11 cellular contexts compared by ENCODE assay signal in the genomic region with DNA sequence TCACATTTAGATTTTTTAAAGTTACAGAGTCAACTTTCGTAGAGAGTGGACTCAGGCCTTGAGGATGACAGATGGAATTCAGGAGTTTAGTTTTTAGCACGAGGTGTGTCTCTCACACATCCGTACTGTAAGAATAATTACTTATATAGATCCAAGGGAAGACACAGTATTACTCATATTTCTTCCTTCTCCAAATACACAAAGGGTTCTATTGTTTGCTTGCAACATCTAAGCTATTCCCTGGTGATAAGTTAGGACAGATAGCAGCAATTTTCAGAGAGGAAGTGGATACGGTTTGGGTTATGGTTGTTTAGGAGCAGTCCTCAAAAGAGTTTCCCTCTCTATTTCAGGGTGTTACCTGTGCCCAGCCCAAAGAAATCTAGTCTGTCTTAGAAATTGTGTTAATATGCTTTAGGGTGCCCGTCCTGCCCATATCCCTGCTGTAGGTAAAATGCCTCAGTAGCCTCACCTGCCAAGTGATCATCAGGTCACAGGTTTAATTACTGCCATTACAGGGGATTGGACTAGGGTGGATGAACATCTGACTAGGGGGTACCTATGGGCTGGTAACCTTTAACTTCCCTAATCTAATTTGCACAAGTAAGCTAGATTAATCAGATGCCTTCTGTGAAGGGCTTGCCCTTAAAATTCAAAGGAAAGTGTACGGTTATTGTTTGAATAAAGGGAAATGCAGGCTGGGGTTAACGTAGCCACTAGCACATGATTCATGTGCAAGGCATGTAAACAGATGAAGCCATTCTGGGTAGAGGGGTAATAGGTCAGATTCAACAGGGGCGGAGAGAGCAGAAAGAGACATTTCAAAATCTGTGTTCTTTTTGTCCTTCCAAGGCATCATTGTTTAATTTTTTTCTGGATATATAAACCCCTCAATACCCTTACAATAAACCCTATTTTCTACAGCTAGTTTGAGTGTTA. TPM values are rescaled to one million over a fixed set of nuclear protein-coding genes. Genes with fewer than 3 reads are reported as not detected.
A peak's percentile ranks its signal among the peaks of the same experiment; 100 is the strongest.
DNase-seq lines count a peak whose midpoint lies in the region; ATAC-seq and TF ChIP-seq lines count a peak whose summit lies in the region.
"Had no signal": no experiment of that assay in that cellular context is flagged by ENCODE, and none has a peak within 500 bp of the region (broad histone marks: within the 10 kb centered on the region; RNA-seq: fewer than 3 reads in every experiment).

No MANE protein-coding gene starts in this region.

- peak overlapping the region; percentile 38 for H3K4me3 ChIP-seq in AG04450 (ENCODE audit: low read depth, low read length)

- ATAC-seq in left lobe of liver, result peak; percentile 74
- no peak for ATAC-seq in activated CD4-positive, alpha-beta T cell treated with anti-CD3 and anti-CD28 coated beads for 36 hours

- POLR2A ChIA-PET in AG04450 (lab: Yijun Ruan, JAX), result interaction anchor here (0.9 to 1.6 kb wide), 4 partner anchors 8 to 10 kb away, joined by 3 to 10 read pairs (median 6); partner anchors contain the start of gene PPP3CA
- POLR2A ChIA-PET in activated CD4-positive, alpha-beta T cell treated with anti-CD3 and anti-CD28 coated beads for 36 hours (lab: Charles Lee), result no interaction called here
- POLR2A ChIA-PET in activated CD4-positive, alpha-beta memory T cell treated with anti-CD3 and anti-CD28 coated beads for 36 hours (lab: Charles Lee), result no interaction called here

- peaks cover 22% of the 10 kb centered on the region for H3K27me3 Mint-ChIP-seq in activated CD4-positive, alpha-beta T cell treated with anti-CD3 and anti-CD28 coated beads for 36 hours
- H3K27me3 Mint-ChIP-seq in activated CD4-positive, alpha-beta memory T cell treated with anti-CD3 and anti-CD28 coated beads for 36 hours, result peaks cover 5% of the 10 kb centered on the region

- TF ChIP-seq CTCF in AG04450 (IDR thresholded peaks at IDR 0.05; ENCODE audit: low read depth, low read length), result no peak

- DNase-seq in AG04450 (ENCODE audit: low read depth, low spot score) (peak; percentile 84), HT1080 (ENCODE audit: low read depth) (peak; percentile 94), astrocyte of the hippocampus (ENCODE audit: low read depth, low spot score) (peak; percentile 81), left lobe of liver (ENCODE audit: low spot score) (no peak), NCI-H2081 (lab: John Stamatoyannopoulos, UW) (no peak), SHP77 (lab: John Stamatoyannopoulos, UW) (no peak)
- DNase-seq in activated CD4-positive, alpha-beta T cell treated with anti-CD3 and anti-CD28 coated beads for 36 hours, result no peak
- DNase-seq in activated CD4-positive, alpha-beta memory T cell treated with anti-CD3 and anti-CD28 coated beads for 36 hours, result no peak
- DNase-seq: activated CD4-positive, CD25-positive, alpha-beta regulatory T cell treated with anti-CD3 and anti-CD28 coated beads, Interleukin-2, amount 50 U/mL, for 72 hours; anterior cingulate cortex; substantia nigra had no signal

- H3K4me3 Mint-ChIP-seq in activated CD4-positive, alpha-beta T cell treated with anti-CD3 and anti-CD28 coated beads for 36 hours, result no peak overlapping the region
- no peak overlapping the region for H3K4me3 Mint-ChIP-seq in activated CD4-positive, alpha-beta memory T cell treated with anti-CD3 and anti-CD28 coated beads for 36 hours

- no peaks in the 10 kb centered on the region for H3K4me1 Mint-ChIP-seq in activated CD4-positive, alpha-beta T cell treated with anti-CD3 and anti-CD28 coated beads for 36 hours
- H3K4me1 Mint-ChIP-seq in activated CD4-positive, alpha-beta memory T cell treated with anti-CD3 and anti-CD28 coated beads for 36 hours (ENCODE audit: low read depth), result no peaks in the 10 kb centered on the region

- peak overlapping the region; percentile 77 for H3K27ac ChIP-seq in AG04450 (ENCODE audit: low read depth, low read length)

- CTCF ChIA-PET in AG04450 (lab: Charles Lee), result interaction anchor here (1.3 kb wide), 1 partner anchor 8 kb away, joined by 3 read pairs; the partner anchor contains the start of gene PPP3CA
- CTCF ChIA-PET in activated CD4-positive, alpha-beta T cell treated with anti-CD3 and anti-CD28 coated beads for 36 hours (lab: Charles Lee), result no interaction called here
- CTCF ChIA-PET in activated CD4-positive, alpha-beta memory T cell treated with anti-CD3 and anti-CD28 coated beads for 36 hours (lab: Charles Lee), result no interaction called here

- H3K27me3 ChIP-seq in AG04450 (ENCODE audit: control insufficient read depth, insufficient read depth, low read length), result no peaks in the 10 kb centered on the region

- no peaks in the 10 kb centered on the region for H3K9me3 ChIP-seq in AG04450 (ENCODE audit: control insufficient read depth, insufficient read depth, low read length)

- H3K9me3 Mint-ChIP-seq in activated CD4-positive, alpha-beta T cell treated with anti-CD3 and anti-CD28 coated beads for 36 hours (ENCODE audit: low read depth), result peaks cover 2% of the 10 kb centered on the region
- H3K9me3 Mint-ChIP-seq in activated CD4-positive, alpha-beta memory T cell treated with anti-CD3 and anti-CD28 coated beads for 36 hours, result no peaks in the 10 kb centered on the region

- intact Hi-C loops in activated CD4-positive, alpha-beta T cell treated with anti-CD3 and anti-CD28 coated beads for 36 hours (cut with DNase I, micrococcal nuclease), result no loop called here
- intact Hi-C loops in activated CD4-positive, alpha-beta memory T cell treated with anti-CD3 and anti-CD28 coated beads for 36 hours (cut with micrococcal nuclease), result no loop called here

- H3K27ac Mint-ChIP-seq in activated CD4-positive, alpha-beta T cell treated with anti-CD3 and anti-CD28 coated beads for 36 hours, result no peak overlapping the region
- H3K27ac Mint-ChIP-seq in activated CD4-positive, alpha-beta memory T cell treated with anti-CD3 and anti-CD28 coated beads for 36 hours, result no peak overlapping the region

- no peaks in the 10 kb centered on the region for H3K36me3 Mint-ChIP-seq in activated CD4-positive, alpha-beta T cell treated with anti-CD3 and anti-CD28 coated beads for 36 hours (ENCODE audit: low read depth)
- no peaks in the 10 kb centered on the region for H3K36me3 Mint-ChIP-seq in activated CD4-positive, alpha-beta memory T cell treated with anti-CD3 and anti-CD28 coated beads for 36 hours

RNA-seq across cellular contexts. Expression of gene PPP3CA, which starts 8.7 kb away (rescaled TPM):
- 32.5 and 38.7 TPM in 2 replicates for polyA plus RNA-seq in AG04450 (2011; rRNA removed)
- 53.4 and 87.6 TPM in 2 replicates for polyA minus RNA-seq in AG04450 (2011; rRNA and poly(A)+ RNA removed)
- total RNA-seq in HT1080 (2014; rRNA removed; shearing (Covaris generic)), result 37.7 and 39.6 TPM in 2 replicates
- 30.0 and 37.3 TPM in 2 replicates for polyA plus RNA-seq in HT1080 (2015; cell fraction: cytosol; rRNA removed)
- 38.8 and 41.3 TPM in 2 replicates for polyA plus RNA-seq in HT1080 (2015; cell fraction: nucleus; rRNA removed)
- total RNA-seq in left lobe of liver, result 11.1 TPM
- total RNA-seq in activated CD4-positive, alpha-beta T cell treated with anti-CD3 and anti-CD28 coated beads for 36 hours, result 1 to 10 TPM; 7.6 to 8.3 TPM
- 10 to 100 TPM; 14.3 to 14.6 TPM for total RNA-seq in activated CD4-positive, alpha-beta memory T cell treated with anti-CD3 and anti-CD28 coated beads for 36 hours

Comparison
In these comparisons a context has a peak if more than half of its experiments do, and no peak if none do; other contexts are left out.
1. DNase-seq: peak in AG04450 (single experiment), HT1080 (single experiment) and astrocyte of the hippocampus (single experiment); none in left lobe of liver (single experiment), activated CD4-positive, alpha-beta T cell treated with anti-CD3 and anti-CD28 coated beads for 36 hours (single experiment), NCI-H2081 (0 of 2), activated CD4-positive, alpha-beta memory T cell treated with anti-CD3 and anti-CD28 coated beads for 36 hours (single experiment) and SHP77 (0 of 2).